In the genomic region with DNA sequence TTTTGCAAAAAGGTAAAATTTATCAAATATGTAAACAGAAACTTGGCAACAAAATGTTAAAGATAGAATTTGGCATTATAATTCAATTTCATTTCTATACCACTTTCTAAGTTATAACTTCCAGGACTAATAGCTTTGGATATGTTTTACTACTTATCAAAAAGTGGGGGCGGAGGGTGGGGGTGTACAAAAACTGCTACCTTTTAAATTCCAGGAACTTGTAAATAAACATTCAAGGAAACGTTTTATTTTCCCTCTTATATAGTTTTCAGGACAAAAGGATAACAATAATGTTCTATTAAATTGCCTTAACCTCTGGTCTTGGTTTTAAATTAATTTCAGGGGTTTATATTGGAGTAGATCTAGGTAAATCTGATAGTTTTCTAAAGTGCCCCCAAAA, we compare ENCODE assay signal across 15 cellular contexts.
DNase-seq lines count a peak whose midpoint lies in the region; ATAC-seq and TF ChIP-seq lines count a peak whose summit lies in the region.
"Had no signal": no experiment of that assay in that cellular context is flagged by ENCODE, and none has a peak within 500 bp of the region (broad histone marks: within the 10 kb centered on the region; RNA-seq: fewer than 3 reads in every experiment).

No MANE protein-coding gene starts in this region.

- intact Hi-C loops in body of pancreas (cut with DNase I) (no loop called here), right lobe of liver (cut with DNase I) (no loop called here), stomach (cut with DNase I; ENCODE audit: low total_unique reads) (no loop called here)

- POLR2A ChIA-PET in HEK293 (lab: Yijun Ruan, JAX) = interaction anchor here (1.1 kb wide), 1 partner anchor 145 kb away, joined by 3 read pairs; no protein-coding TSS in a partner anchor

- CTCF ChIA-PET in HEK293 (lab: Yijun Ruan, JAX) = interaction anchor here (0.7 to 1.7 kb wide), 3 partner anchors 18 to 307 kb away, joined by 3 to 4 read pairs (median 3); no protein-coding TSS in a partner anchor

- H3K36me3 ChIP-seq in HEK293 (ENCODE audit: control insufficient read depth in 2 of 2, insufficient read depth in 1 of 2, low read length in 2 of 2) (peaks cover 12 to 22% of the 10 kb centered on the region in 2 experiments), body of pancreas (replicated peaks in 1 of 2; ENCODE audit: insufficient read depth in 1 of 2, low read depth in 2 of 2) (no peaks in the 10 kb centered on the region), right lobe of liver (peaks cover 0 to 26% (median 7%) of the 10 kb centered on the region in 4 donors), stomach (peaks cover 0 to 28% (median 23%) of the 10 kb centered on the region in 4 donors)

- TF ChIP-seq POLR2A in body of pancreas (IDR thresholded peaks at IDR 0.05) (no peak), right lobe of liver (IDR thresholded peaks at IDR 0.05) (no peak), stomach (IDR thresholded peaks at IDR 0.05) (no peak)

- TF ChIP-seq CTCF in HEK293 (tag by site-specific recombination; IDR thresholded peaks at IDR 0.05) (no peak), body of pancreas (IDR thresholded peaks at IDR 0.05) (no peak), right lobe of liver (IDR thresholded peaks at IDR 0.05) (no peak), stomach (IDR thresholded peaks at IDR 0.05) (no peak)

- H3K4me1 ChIP-seq in HEK293 (ENCODE audit: control insufficient read depth, insufficient read depth, low read length) (peaks cover 31% of the 10 kb centered on the region), body of pancreas (peaks cover 47% of the 10 kb centered on the region), right lobe of liver (peaks cover 0 to 35% (median 13%) of the 10 kb centered on the region in 4 donors), stomach (peaks cover 0 to 80% (median 41%) of the 10 kb centered on the region in 4 donors)

- H3K27ac ChIP-seq in HEK293 (ENCODE audit: extremely low read depth, low read depth, low read length) = no peak overlapping the region
- peak overlapping the region in 3 of 4 donors; percentile 91 to 99 (median 99) for H3K27ac ChIP-seq in body of pancreas
- peak overlapping the region; percentile 4 to 92 (median 89) for H3K27ac ChIP-seq in right lobe of liver
- H3K27ac ChIP-seq in stomach = peak overlapping the region in 3 of 5 donors; percentile 92 to 97 (median 93)

- 14 to 18% methylated on average over 2 of the region's 2 CpGs for WGBS in body of pancreas, 2 donors
- WGBS in right lobe of liver (ENCODE audit: insufficient coverage, low coverage, low lambda C conversion rate, missing lambda C conversion rate) = 35% methylated on average over 2 of the region's 2 CpGs
- 32 to 45% (median 43%) methylated on average over 2 of the region's 2 CpGs for WGBS in stomach, 5 donors

- H3K27me3 ChIP-seq in body of pancreas = no peaks in the 10 kb centered on the region
- H3K27me3 ChIP-seq in right lobe of liver = no peaks in the 10 kb centered on the region
- H3K27me3 ChIP-seq in stomach = no peaks in the 10 kb centered on the region
- H3K27me3 ChIP-seq: Peyer's patch had no signal

- H3K9me3 ChIP-seq in HEK293 (ENCODE audit: control insufficient read depth, insufficient read depth, low read depth, low read length) (no peaks in the 10 kb centered on the region), body of pancreas (no peaks in the 10 kb centered on the region), right lobe of liver (no peaks in the 10 kb centered on the region), stomach (no peaks in the 10 kb centered on the region)
- H3K9me3 ChIP-seq: Peyer's patch had no signal

- no peak for TF ChIP-seq EP300 in stomach (IDR thresholded peaks at IDR 0.05)

- H3K4me3 ChIP-seq in HEK293 (ENCODE audit: low read depth, low read length) (peak overlapping the region; percentile 16), body of pancreas (no peak overlapping the region), right lobe of liver (no peak overlapping the region), stomach (peak overlapping the region; percentile 50 to 60 (median 58))

- ATAC-seq in body of pancreas = no peak
- no peak for ATAC-seq in right lobe of liver
- no peak for ATAC-seq in HG02870 (IDR thresholded peaks at IDR 0.05; ENCODE audit: unreplicated experiment)
- ATAC-seq: T-cell had no signal

- DNase-seq in body of pancreas (no peak), right lobe of liver (no peak), stomach (no peak), DMS53 treated with DMSO at 0.1 percent for 48 hours (lab: John Stamatoyannopoulos, UW; ENCODE audit: unreplicated experiment) (no peak), kidney glomerular epithelial cell (lab: John Stamatoyannopoulos, UW) (no peak)
- no peak for DNase-seq in activated CD8-positive, alpha-beta memory T cell treated with anti-CD3 and anti-CD28 coated beads, Interleukin-2, amount 50 U/mL, for 4 hours
- DNase-seq: activated B cell treated with CpG ODN at 0.5 μM for 24 hours; NCI-H2029; NCI-H524 treated with DMSO at 0.1 percent for 48 hours; Peyer's patch; stimulated activated CD4-positive, alpha-beta T cell treated with anti-CD3 and anti-CD28 coated beads, Interleukin-15, amount 100 ng/mL, for 24 hours; substantia nigra; T-cell had no signal

TF ChIP-seq in HEK293, 187 proteins besides CTCF, POLR2A, EP300 and RAD21:
- TF ChIP-seq HOXD13 (CRISPR knock-in tag; IDR thresholded peaks at IDR 0.05; ENCODE audit: borderline replicate concordance) (no peak), ZNF26 (tag by site-specific recombination; IDR thresholded peaks at IDR 0.05) (no peak)

Comparison
In these comparisons a context has a peak if more than half of its experiments do, and no peak if none do; other contexts are left out.
1. H3K4me3 ChIP-seq: peak in HEK293 (single experiment) and stomach (4 of 4); none in body of pancreas (0 of 2) and right lobe of liver (0 of 3).